Comparison of ENCODE assay signal across 9 cellular contexts in genomic region chr2:41959760-41960159, GRCh38.
"Had no signal": no experiment of that assay in that cellular context is flagged by ENCODE, and none has a peak within 500 bp of the region (broad histone marks: within the 10 kb centered on the region; RNA-seq: fewer than 3 reads in every experiment).

No MANE protein-coding gene starts in this region.

- H3K4me2 ChIP-seq: KMS-11 had no signal

- H3K4me3 ChIP-seq: K562 had no signal

- H3K9ac ChIP-seq: KMS-11 had no signal

- ATAC-seq: HepG2, K562 had no signal

- H3K36me3 Mint-ChIP-seq: IgD-negative memory B cell had no signal

- H3K27ac ChIP-seq: HL-60, KMS-11 had no signal

- H3K27me3 Mint-ChIP-seq: IgD-negative memory B cell had no signal

- FAIRE-seq: HepG2, HTR-8/SVneo, K562 had no signal

- H3K4me3 Mint-ChIP-seq: IgD-negative memory B cell had no signal

- DNase-seq: IMR-90, KBM-7, KG1 had no signal
